Comparison of ENCODE assay signal across 8 cellular contexts in the genomic region with DNA sequence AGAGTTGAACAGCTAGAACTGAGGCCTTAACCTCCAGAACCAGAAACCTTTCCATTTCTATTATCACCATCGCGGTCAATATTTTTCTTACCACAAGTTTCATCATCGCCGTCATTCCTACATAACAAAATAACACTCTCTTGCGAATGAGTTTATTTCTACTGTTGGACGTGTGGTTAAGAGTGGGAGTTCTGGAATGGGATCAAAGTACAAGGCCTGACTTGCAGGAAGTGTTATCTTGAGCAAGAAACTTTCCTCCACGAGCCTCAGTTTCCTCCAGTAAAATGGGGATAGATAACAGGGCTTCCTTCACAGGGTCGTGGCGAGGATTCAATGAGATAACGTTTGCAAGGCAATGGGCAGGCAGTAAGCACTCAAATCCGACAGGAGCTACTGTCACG. TPM values are rescaled to one million over a fixed set of nuclear protein-coding genes. Genes with fewer than 3 reads are reported as not detected.
A peak's percentile ranks its signal among the peaks of the same experiment; 100 is the strongest.
DNase-seq lines count a peak whose midpoint lies in the region; ATAC-seq and TF ChIP-seq lines count a peak whose summit lies in the region.

No MANE protein-coding gene starts in this region.

- peaks cover 39% of the 10 kb centered on the region for H3K4me1 Mint-ChIP-seq in mesothelial cell of epicardium

- H3K4me1 ChIP-seq in breast epithelium: peaks cover 0 to 6% of the 10 kb centered on the region in 2 donors

- H3K4me3 ChIP-seq in breast epithelium: peak overlapping the region; percentile 93 to 100 (median 98)

- H3K27ac Mint-ChIP-seq in mesothelial cell of epicardium: peak overlapping the region; percentile 100

- TF ChIP-seq POLR2A in breast epithelium (IDR thresholded peaks at IDR 0.05): no peak

- H3K27ac ChIP-seq in KOPT-K1 (ENCODE audit: low read depth, low read length, poor library complexity, severe bottlenecking) (peak overlapping the region; percentile 87), breast epithelium (peak overlapping the region; percentile 91 to 95)

- no peaks in the 10 kb centered on the region for H3K27me3 ChIP-seq in breast epithelium

- H3K36me3 ChIP-seq in KOPT-K1 (ENCODE audit: insufficient read depth, low read length) (peaks cover 53% of the 10 kb centered on the region), breast epithelium (no peaks in the 10 kb centered on the region)

- TF ChIP-seq CTCF in breast epithelium (IDR thresholded peaks at IDR 0.05) (no peak), mesothelial cell of epicardium (IDR thresholded peaks at IDR 0.05; ENCODE audit: unreplicated experiment) (no peak)

- H3K36me3 Mint-ChIP-seq in mesothelial cell of epicardium: peaks cover 3% of the 10 kb centered on the region

- H3K9me3 ChIP-seq in KOPT-K1 (ENCODE audit: insufficient read depth, low read length, poor library complexity, severe bottlenecking) (no peaks in the 10 kb centered on the region), breast epithelium (no peaks in the 10 kb centered on the region)

- no peaks in the 10 kb centered on the region for H3K27me3 Mint-ChIP-seq in mesothelial cell of epicardium (ENCODE audit: low read depth)

- DNase-seq in AG20443 (ENCODE audit: low spot score): peak; percentile 11
- no peak for DNase-seq in breast epithelium (ENCODE audit: low spot score in 2 of 2)
- no peak for DNase-seq in mesothelial cell of epicardium (ENCODE audit: low spot score in 2 of 2, unreplicated experiment in 2 of 2)
- DNase-seq in NCI-H446 treated with DMSO at 0.1 percent for 48 hours (lab: John Stamatoyannopoulos, UW): no peak

- ATAC-seq in GM19467 (IDR thresholded peaks at IDR 0.05; ENCODE audit: unreplicated experiment) (no peak), HG02870 (IDR thresholded peaks at IDR 0.05; ENCODE audit: unreplicated experiment) (no peak), HG03354 (IDR thresholded peaks at IDR 0.05; ENCODE audit: poor library complexity, severe bottlenecking, unreplicated experiment) (no peak)

- H3K4me3 Mint-ChIP-seq in mesothelial cell of epicardium: peak overlapping the region; percentile 100

- intact Hi-C loops in breast epithelium (cut with DNase I; ENCODE audit: low total_unique reads): loop anchor here (5.0 to 10.0 kb wide), 2 partner anchors 244 to 532 kb away; a partner anchor contains a TSS

- no peaks in the 10 kb centered on the region for H3K9me3 Mint-ChIP-seq in mesothelial cell of epicardium

RNA-seq across cellular contexts. Expression of a gene that starts 0.7 kb away (rescaled TPM):
- total RNA-seq in breast epithelium (10 to 100 TPM; 49.8 to 62.9 (median 60.2) TPM), mesothelial cell of epicardium (77.7 to 82.5 TPM (median 77.7 TPM) in 3 replicates)

RNA-seq across cellular contexts. Expression of a gene that starts 2.1 kb away (rescaled TPM):
- total RNA-seq in breast epithelium: 100 to 1,000 TPM; 220 to 328 (median 227) TPM
- total RNA-seq in mesothelial cell of epicardium: 64.9 to 66.0 TPM (median 65.8 TPM) in 3 replicates

RNA-seq across cellular contexts. Expression of a gene that starts 37.6 kb away (rescaled TPM):
- total RNA-seq in breast epithelium (10 to 100 TPM; 12.1 to 21.0 (median 12.5) TPM), mesothelial cell of epicardium (37.6 to 43.2 TPM (median 41.2 TPM) in 3 replicates)

RNA-seq across cellular contexts. Expression of a gene that starts 45.2 kb away (rescaled TPM):
- total RNA-seq in breast epithelium (1 to 10 TPM; 7.0 to 8.5 (median 8.0) TPM), mesothelial cell of epicardium (2.8 to 3.6 TPM (median 2.9 TPM) in 3 replicates)
